Comparison of ENCODE assay signal across 34 cellular contexts in genomic region chr12:59316938-59317337, GRCh38.
"Had no signal": no experiment of that assay in that cellular context is flagged by ENCODE, and none has a peak within 500 bp of the region (broad histone marks: within the 10 kb centered on the region; RNA-seq: fewer than 3 reads in every experiment).

No MANE protein-coding gene starts in this region.

- DNase-seq: Karpas-422, Kasumi-1, MG63, MM.1S, MV-4-11, NCI-H1048, NCI-H1092, NCI-H1092 treated with DMSO at 0.1 percent for 48 hours, NCI-H1105, NCI-H1105 treated with DMSO at 0.1 percent for 48 hours, NCI-H1417, NCI-H1417 treated with DMSO at 0.1 percent for 48 hours, NCI-H1436, NCI-H1436 treated with DMSO at 0.1 percent for 48 hours, NCI-H146, NCI-H1694, NCI-H1694 treated with DMSO at 0.1 percent for 48 hours, NCI-H187, NCI-H187 treated with DMSO at 0.1 percent for 48 hours, NCI-H1930, NCI-H2029, NCI-H2029 treated with DMSO at 0.1 percent for 48 hours, NCI-H2081, NCI-H2081 treated with DMSO at 0.1 percent for 48 hours, NCI-H2107, NCI-H2171, NCI-H2171 treated with DMSO at 0.1 percent for 48 hours, NCI-H2227 treated with DMSO at 0.1 percent for 48 hours, NCI-H226, NCI-H345, NCI-H446, NCI-H446 treated with DMSO at 0.1 percent for 48 hours, NCI-H510A, NCI-H510A treated with DMSO at 0.1 percent for 48 hours had no signal
